In genomic region chr4:153507679-153508073, GRCh38 we compare ENCODE assay signal across 1 cellular context.
TF ChIP-seq lines count a peak whose summit lies in the region.

No MANE protein-coding gene starts in this region.

TF ChIP-seq in H1, 55 proteins besides CTCF, POLR2A, EP300 and RAD21:
- TF ChIP-seq SIX5 (IDR thresholded peaks at IDR 0.05; ENCODE audit: low read depth, low read length) (no peak), RXRA (IDR thresholded peaks at IDR 0.05; ENCODE audit: insufficient read depth, low read depth, low read length) (no peak), ATF3 (IDR thresholded peaks at IDR 0.05; ENCODE audit: insufficient read depth, low read depth, low read length) (no peak), CBX5 (IDR thresholded peaks at IDR 0.05; ENCODE audit: low read depth, low read length) (no peak), POU5F1 (IDR thresholded peaks at IDR 0.05; ENCODE audit: low read depth, low read length) (no peak)
TF ChIP-seq in H1: peak in this region for 0.
